ENCODE assay signal across 13 cellular contexts in the genomic region with DNA sequence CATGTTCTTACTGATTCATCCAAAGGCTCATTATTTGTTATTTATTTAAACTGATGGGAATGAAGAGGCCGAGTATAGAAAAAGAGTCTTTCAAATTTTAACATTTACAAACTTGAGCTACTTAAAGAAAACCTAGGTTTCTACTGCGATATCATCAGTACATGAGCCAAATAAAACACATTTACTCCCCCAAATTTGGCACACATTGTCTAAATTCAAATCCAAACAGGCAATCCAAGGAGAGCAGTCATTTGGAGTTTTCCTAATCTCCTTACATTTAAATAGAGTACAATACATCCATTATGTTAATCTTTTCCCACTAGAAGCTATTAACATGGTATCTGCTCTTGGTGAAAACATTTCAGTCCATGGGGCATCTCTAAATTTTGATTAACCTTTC. TPM values are rescaled to one million over a fixed set of nuclear protein-coding genes. Genes with fewer than 3 reads are reported as not detected.
DNase-seq lines count a peak whose midpoint lies in the region; ATAC-seq and TF ChIP-seq lines count a peak whose summit lies in the region.
"Had no signal": no experiment of that assay in that cellular context is flagged by ENCODE, and none has a peak within 500 bp of the region (broad histone marks: within the 10 kb centered on the region; RNA-seq: fewer than 3 reads in every experiment).

No MANE protein-coding gene starts in this region.

- H3K9me3 Mint-ChIP-seq in activated CD4-positive, alpha-beta T cell treated with anti-CD3 and anti-CD28 coated beads, Interleukin-2, amount 10 ng/mL, durations not matched to agents 24 days and 14 days: no peaks in the 10 kb centered on the region
- H3K9me3 Mint-ChIP-seq in osteocyte (ENCODE audit: unreplicated experiment) (no peaks in the 10 kb centered on the region), H9 (no peaks in the 10 kb centered on the region)

- no peak overlapping the region for H3K23ac ChIP-seq in H9 (ENCODE audit: insufficient read length, low read depth, low read length)

- H4K91ac ChIP-seq in H9 (ENCODE audit: insufficient read length, low read depth, low read length): no peak overlapping the region

- no peak overlapping the region for H4K8ac ChIP-seq in H9 (replicated peaks; ENCODE audit: insufficient read length, low read depth, low read length)

- no peak overlapping the region for H3K56ac ChIP-seq in H9 (ENCODE audit: insufficient read length, low read depth, low read length)

- H4K5ac ChIP-seq in H9 (ENCODE audit: insufficient read length, low read depth, low read length): no peak overlapping the region

- peaks cover 9% of the 10 kb centered on the region for H3K36me3 Mint-ChIP-seq in activated CD4-positive, alpha-beta T cell treated with anti-CD3 and anti-CD28 coated beads, Interleukin-2, amount 10 ng/mL, durations not matched to agents 24 days and 14 days (ENCODE audit: low read depth)
- H3K36me3 Mint-ChIP-seq in osteocyte (ENCODE audit: unreplicated experiment): no peaks in the 10 kb centered on the region
- no peaks in the 10 kb centered on the region for H3K36me3 Mint-ChIP-seq in H9 (ENCODE audit: insufficient read depth in 1 of 3, low read depth in 3 of 3)

- no peaks in the 10 kb centered on the region for H3K27me3 Mint-ChIP-seq in activated CD4-positive, alpha-beta T cell treated with anti-CD3 and anti-CD28 coated beads, Interleukin-2, amount 10 ng/mL, durations not matched to agents 24 days and 14 days
- no peaks in the 10 kb centered on the region for H3K27me3 Mint-ChIP-seq in osteocyte (ENCODE audit: unreplicated experiment)
- peaks cover 10% of the 10 kb centered on the region for H3K27me3 Mint-ChIP-seq in H9 (ENCODE audit: low read depth)

- TF ChIP-seq CTCF in PC-9 (conservative IDR thresholded peaks at IDR 0.05) (no peak), osteocyte (IDR thresholded peaks at IDR 0.05) (no peak), H9 (conservative IDR thresholded peaks at IDR 0.05) (no peak)

- no peak overlapping the region for H2BK20ac ChIP-seq in H9 (ENCODE audit: low read depth, low read length, poor library complexity, severe bottlenecking)

- H3K27me3 ChIP-seq in PC-9 (ENCODE audit: insufficient read depth, low read depth) (no peaks in the 10 kb centered on the region), endocrine pancreas (ENCODE audit: control insufficient read depth, insufficient read depth, low read length) (no peaks in the 10 kb centered on the region), H9 (ENCODE audit: insufficient read depth, low read length) (no peaks in the 10 kb centered on the region)
- H3K27me3 ChIP-seq: foreskin keratinocyte had no signal

- no peak overlapping the region for H3K4ac ChIP-seq in H9 (ENCODE audit: low read depth, low read length)

- peaks cover 4% of the 10 kb centered on the region for H3K79me1 ChIP-seq in H9 (ENCODE audit: insufficient read depth, low read depth, low read length, poor library complexity, severe bottlenecking)

- H2AFZ ChIP-seq in PC-9 (no peak overlapping the region), H9 (ENCODE audit: low read length) (no peak overlapping the region)

- peaks cover 4% of the 10 kb centered on the region for H3K23me2 ChIP-seq in H9 (ENCODE audit: insufficient read length, low read depth, low read length, poor library complexity, severe bottlenecking)

- H3K79me2 ChIP-seq in PC-9 (ENCODE audit: low read depth) (peaks cover 14% of the 10 kb centered on the region; the same call in 1 of the 2 replicates), H9 (ENCODE audit: insufficient read depth, low read length) (no peaks in the 10 kb centered on the region)

- H3K36me3 ChIP-seq in PC-9 (ENCODE audit: low read depth) (no peaks in the 10 kb centered on the region), endocrine pancreas (ENCODE audit: control insufficient read depth, insufficient read depth, low read length) (no peaks in the 10 kb centered on the region)
- H3K36me3 ChIP-seq: WERI-Rb-1 had no signal

- DNase-seq in activated CD4-positive, alpha-beta T cell treated with anti-CD3 and anti-CD28 coated beads, Interleukin-2, amount 10 ng/mL, durations not matched to agents 24 days and 14 days: no peak
- no peak for DNase-seq in activated CD4-positive, alpha-beta T cell treated with anti-CD3 and anti-CD28 coated beads for 1 hour
- DNase-seq in PC-9 (no peak), osteocyte (ENCODE audit: extremely low spot score, unreplicated experiment) (no peak), H9 (no peak), hepatic stellate cell (ENCODE audit: low spot score) (no peak)
- DNase-seq: foreskin keratinocyte; GDM1; stimulated activated CD8-positive, alpha-beta memory T cell treated with anti-CD3 and anti-CD28 coated beads, Interleukin-4, amount 100 ng/mL, for 48 hours; WERI-Rb-1 had no signal

- H3K9me2 ChIP-seq in PC-9 (ENCODE audit: insufficient read depth): no peaks in the 10 kb centered on the region

- no TSS peak for BruUV-seq in PC-9 (replicated peaks; lab: Mats Ljungman, UMichigan)

- intact Hi-C loops in activated CD4-positive, alpha-beta T cell treated with anti-CD3 and anti-CD28 coated beads, Interleukin-2, amount 10 ng/mL, durations not matched to agents 24 days and 14 days (cut with micrococcal nuclease): loop anchor here (5.0 kb wide), 1 partner anchor 214 kb away; a partner anchor contains a TSS
- intact Hi-C loops in PC-9 (cut with micrococcal nuclease; ENCODE audit: unreplicated experiment): loop anchor here (5.0 kb wide), 1 partner anchor 209 kb away; a partner anchor contains a TSS

- no peak for ATAC-seq in GM21786 (IDR thresholded peaks at IDR 0.05; ENCODE audit: unreplicated experiment)
- ATAC-seq: foreskin keratinocyte had no signal

- H3K4me3 ChIP-seq in PC-9: no peak overlapping the region
- peak overlapping the region; percentile 78 for H3K4me3 ChIP-seq in endocrine pancreas (ENCODE audit: control insufficient read depth, insufficient read depth, low read length)
- H3K4me3 ChIP-seq: lung had no signal

- H3K4me1 Mint-ChIP-seq in activated CD4-positive, alpha-beta T cell treated with anti-CD3 and anti-CD28 coated beads, Interleukin-2, amount 10 ng/mL, durations not matched to agents 24 days and 14 days: peaks cover 47% of the 10 kb centered on the region
- H3K4me1 Mint-ChIP-seq in osteocyte (ENCODE audit: unreplicated experiment): peaks cover 37% of the 10 kb centered on the region
- H3K4me1 Mint-ChIP-seq in H9: peaks cover 25 to 33% of the 10 kb centered on the region in 2 experiments

- H3K4me1 ChIP-seq in PC-9 (replicated peaks; ENCODE audit: insufficient read depth): no peaks in the 10 kb centered on the region
- H3K4me1 ChIP-seq in endocrine pancreas (ENCODE audit: control insufficient read depth, insufficient read depth, low read length): peaks cover 10% of the 10 kb centered on the region
- H3K4me1 ChIP-seq in H9 (ENCODE audit: insufficient read depth, low read length): no peaks in the 10 kb centered on the region; the same call in 1 of the 2 replicates

- H3K4me2 ChIP-seq in PC-9: peak overlapping the region; percentile 93; the same call in 1 of the 2 replicates
- no peak overlapping the region for H3K4me2 ChIP-seq in H9 (ENCODE audit: insufficient read depth, insufficient read length, low read length)

- no CpG with 5 or more reads among the region's 2 CpGs for WGBS in H9 (ENCODE audit: extremely low coverage, insufficient read length, low lambda C conversion rate)

- H3K4me3 Mint-ChIP-seq in activated CD4-positive, alpha-beta T cell treated with anti-CD3 and anti-CD28 coated beads, Interleukin-2, amount 10 ng/mL, durations not matched to agents 24 days and 14 days: peak overlapping the region; percentile 95
- H3K4me3 Mint-ChIP-seq in osteocyte (ENCODE audit: unreplicated experiment): peak overlapping the region; percentile 86
- peak overlapping the region in 1 of 2 experiments; percentile 87; a peak in 3 of 5 replicates for H3K4me3 Mint-ChIP-seq in H9

- no peak overlapping the region for H2BK15ac ChIP-seq in H9 (ENCODE audit: low read depth, low read length)

- no peaks in the 10 kb centered on the region for H4K20me1 ChIP-seq in PC-9 (ENCODE audit: insufficient read depth)
- no peaks in the 10 kb centered on the region for H4K20me1 ChIP-seq in H9 (ENCODE audit: control insufficient read depth, insufficient read depth, insufficient read length)

- H2BK120ac ChIP-seq in H9 (ENCODE audit: low read depth, low read length, poor library complexity, severe bottlenecking): no peak overlapping the region

- H3K9ac ChIP-seq in endocrine pancreas (ENCODE audit: control insufficient read depth, insufficient read depth, low read length): no peak overlapping the region
- no peak overlapping the region for H3K9ac ChIP-seq in H9 (ENCODE audit: extremely low read depth, insufficient read length, low read length)

- H3K27ac ChIP-seq in PC-9: no peak overlapping the region
- no peak overlapping the region for H3K27ac ChIP-seq in H9 (ENCODE audit: insufficient read length, low read depth, low read length)
- H3K27ac ChIP-seq: foreskin keratinocyte, WERI-Rb-1 had no signal

- no peak overlapping the region for H2AK5ac ChIP-seq in H9 (ENCODE audit: insufficient read length, low read length)

- POLR2A ChIA-PET in PC-9 (lab: Charles Lee; ENCODE audit: unreplicated experiment): no interaction called here

- H3F3A ChIP-seq in PC-9 (ENCODE audit: insufficient read depth, low read depth): no peaks in the 10 kb centered on the region

- no peak overlapping the region for H2BK12ac ChIP-seq in H9 (ENCODE audit: insufficient read length, low read depth, low read length)

- H3K9me3 ChIP-seq in PC-9 (ENCODE audit: insufficient read depth, low read depth) (no peaks in the 10 kb centered on the region), endocrine pancreas (ENCODE audit: control insufficient read depth, low read length) (no peaks in the 10 kb centered on the region), H9 (ENCODE audit: control insufficient read depth, low read depth, low read length) (no peaks in the 10 kb centered on the region)

- H2BK5ac ChIP-seq in H9 (ENCODE audit: insufficient read length, low read length): no peak overlapping the region

- CTCF ChIA-PET in PC-9 (lab: Charles Lee): no interaction called here

- H3T11ph ChIP-seq in H9 (ENCODE audit: low read length): no peak overlapping the region

- H3K14ac ChIP-seq in H9 (ENCODE audit: insufficient read depth, low read length): no peak overlapping the region

- no peak overlapping the region for H3K27ac Mint-ChIP-seq in activated CD4-positive, alpha-beta T cell treated with anti-CD3 and anti-CD28 coated beads, Interleukin-2, amount 10 ng/mL, durations not matched to agents 24 days and 14 days
- H3K27ac Mint-ChIP-seq in osteocyte (ENCODE audit: unreplicated experiment): no peak overlapping the region
- peak overlapping the region in 1 of 3 experiments; percentile 23; a peak in 2 of 7 replicates for H3K27ac Mint-ChIP-seq in H9

- H3K18ac ChIP-seq in H9 (ENCODE audit: insufficient read length, low read depth, low read length): no peak overlapping the region

RNA-seq across cellular contexts. Expression of a gene that starts 2.2 kb away (rescaled TPM):
- total RNA-seq in activated CD4-positive, alpha-beta T cell treated with anti-CD3 and anti-CD28 coated beads, Interleukin-2, amount 10 ng/mL, durations not matched to agents 24 days and 14 days: 13.7 and 14.1 TPM in 2 replicates
- total RNA-seq in PC-9 (2021) (10.9 and 11.0 TPM in 2 replicates), osteocyte (15.0 and 17.4 TPM in 2 replicates), H9 (2021) (11.8 and 12.2 TPM in 2 replicates)
